ENCODE assay signal across 1 cellular context in the genomic region with DNA sequence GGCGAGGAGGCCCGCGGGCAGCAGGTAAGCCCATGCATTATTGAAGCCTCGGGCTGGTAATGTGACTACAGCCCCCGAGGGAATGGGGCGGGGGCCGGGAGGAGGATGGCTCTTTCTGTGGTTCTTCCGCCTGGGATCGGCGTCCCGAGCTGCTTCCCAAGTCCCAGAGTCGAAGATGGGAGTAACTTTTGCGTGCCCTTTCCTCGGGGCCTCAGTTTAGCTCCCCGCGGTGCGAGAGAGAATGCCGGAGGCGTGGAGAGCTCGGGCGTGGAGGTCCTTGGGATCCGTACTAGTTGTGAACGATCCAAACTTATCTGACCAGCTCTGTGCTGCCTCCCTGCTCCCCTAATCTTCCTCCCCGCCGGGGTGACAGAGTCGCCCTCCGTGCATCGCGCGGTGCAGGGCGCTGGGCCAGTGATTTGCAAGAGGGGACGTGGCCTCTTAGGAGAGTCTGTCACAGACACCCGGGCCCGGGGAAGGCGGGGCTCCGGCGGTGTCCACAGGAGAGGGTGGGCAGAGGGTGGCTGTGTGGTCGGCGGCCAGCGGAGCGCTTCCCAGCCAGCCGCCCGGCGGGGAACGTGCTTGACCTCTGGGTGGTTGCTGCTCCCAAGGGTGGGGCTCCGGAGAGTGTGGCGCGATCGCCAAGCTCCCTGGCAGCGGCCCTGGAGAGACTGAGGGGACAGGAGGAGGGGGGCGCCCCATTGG.
TF ChIP-seq lines count a peak whose summit lies in the region.

No MANE protein-coding gene starts in this region.

TF ChIP-seq in HepG2, 621 proteins besides CTCF, POLR2A, EP300 and RAD21 (continued from another document and continues in another):
- TF ChIP-seq, protein P1, sequence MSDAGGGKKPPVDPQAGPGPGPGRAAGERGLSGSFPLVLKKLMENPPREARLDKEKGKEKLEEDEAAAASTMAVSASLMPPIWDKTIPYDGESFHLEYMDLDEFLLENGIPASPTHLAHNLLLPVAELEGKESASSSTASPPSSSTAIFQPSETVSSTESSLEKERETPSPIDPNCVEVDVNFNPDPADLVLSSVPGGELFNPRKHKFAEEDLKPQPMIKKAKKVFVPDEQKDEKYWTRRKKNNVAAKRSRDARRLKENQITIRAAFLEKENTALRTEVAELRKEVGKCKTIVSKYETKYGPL (CRISPR knock-in tag; IDR thresholded peaks at IDR 0.05): no peak
- TF ChIP-seq ZNF33B (CRISPR knock-in tag; IDR thresholded peaks at IDR 0.05): no peak
- TF ChIP-seq ATRX (CRISPR knock-in tag; IDR thresholded peaks at IDR 0.05; ENCODE audit: borderline replicate concordance): no peak
- TF ChIP-seq, protein P2, sequence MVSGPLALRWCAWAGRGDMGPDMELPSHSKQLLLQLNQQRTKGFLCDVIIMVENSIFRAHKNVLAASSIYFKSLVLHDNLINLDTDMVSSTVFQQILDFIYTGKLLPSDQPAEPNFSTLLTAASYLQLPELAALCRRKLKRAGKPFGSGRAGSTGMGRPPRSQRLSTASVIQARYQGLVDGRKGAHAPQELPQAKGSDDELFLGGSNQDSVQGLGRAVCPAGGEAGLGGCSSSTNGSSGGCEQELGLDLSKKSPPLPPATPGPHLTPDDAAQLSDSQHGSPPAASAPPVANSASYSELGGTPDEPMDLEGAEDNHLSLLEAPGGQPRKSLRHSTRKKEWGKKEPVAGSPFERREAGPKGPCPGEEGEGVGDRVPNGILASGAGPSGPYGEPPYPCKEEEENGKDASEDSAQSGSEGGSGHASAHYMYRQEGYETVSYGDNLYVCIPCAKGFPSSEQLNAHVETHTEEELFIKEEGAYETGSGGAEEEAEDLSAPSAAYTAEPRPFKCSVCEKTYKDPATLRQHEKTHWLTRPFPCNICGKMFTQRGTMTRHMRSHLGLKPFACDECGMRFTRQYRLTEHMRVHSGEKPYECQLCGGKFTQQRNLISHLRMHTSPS (CRISPR knock-in tag; IDR thresholded peaks at IDR 0.05; ENCODE audit: low read depth): peak; percentile 74
- no peak for TF ChIP-seq SKI (IDR thresholded peaks at IDR 0.05; ENCODE audit: partially characterized antibody)
- peak; percentile 38; the same call in 1 of the 2 replicates for TF ChIP-seq HINFP (CRISPR knock-in tag; IDR thresholded peaks at IDR 0.05; ENCODE audit: low read depth)
- TF ChIP-seq, protein P3, sequence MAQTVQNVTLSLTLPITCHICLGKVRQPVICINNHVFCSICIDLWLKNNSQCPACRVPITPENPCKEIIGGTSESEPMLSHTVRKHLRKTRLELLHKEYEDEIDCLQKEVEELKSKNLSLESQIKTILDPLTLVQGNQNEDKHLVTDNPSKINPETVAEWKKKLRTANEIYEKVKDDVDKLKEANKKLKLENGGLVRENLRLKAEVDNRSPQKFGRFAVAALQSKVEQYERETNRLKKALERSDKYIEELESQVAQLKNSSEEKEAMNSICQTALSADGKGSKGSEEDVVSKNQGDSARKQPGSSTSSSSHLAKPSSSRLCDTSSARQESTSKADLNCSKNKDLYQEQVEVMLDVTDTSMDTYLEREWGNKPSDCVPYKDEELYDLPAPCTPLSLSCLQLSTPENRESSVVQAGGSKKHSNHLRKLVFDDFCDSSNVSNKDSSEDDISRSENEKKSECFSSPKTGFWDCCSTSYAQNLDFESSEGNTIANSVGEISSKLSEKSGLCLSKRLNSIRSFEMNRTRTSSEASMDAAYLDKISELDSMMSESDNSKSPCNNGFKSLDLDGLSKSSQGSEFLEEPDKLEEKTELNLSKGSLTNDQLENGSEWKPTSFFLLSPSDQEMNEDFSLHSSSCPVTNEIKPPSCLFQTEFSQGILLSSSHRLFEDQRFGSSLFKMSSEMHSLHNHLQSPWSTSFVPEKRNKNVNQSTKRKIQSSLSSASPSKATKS (CRISPR knock-in tag; IDR thresholded peaks at IDR 0.05): 0 out of 2 replicates have a peak, but pooled peaks have one; percentile 75
- TF ChIP-seq, protein P4, sequence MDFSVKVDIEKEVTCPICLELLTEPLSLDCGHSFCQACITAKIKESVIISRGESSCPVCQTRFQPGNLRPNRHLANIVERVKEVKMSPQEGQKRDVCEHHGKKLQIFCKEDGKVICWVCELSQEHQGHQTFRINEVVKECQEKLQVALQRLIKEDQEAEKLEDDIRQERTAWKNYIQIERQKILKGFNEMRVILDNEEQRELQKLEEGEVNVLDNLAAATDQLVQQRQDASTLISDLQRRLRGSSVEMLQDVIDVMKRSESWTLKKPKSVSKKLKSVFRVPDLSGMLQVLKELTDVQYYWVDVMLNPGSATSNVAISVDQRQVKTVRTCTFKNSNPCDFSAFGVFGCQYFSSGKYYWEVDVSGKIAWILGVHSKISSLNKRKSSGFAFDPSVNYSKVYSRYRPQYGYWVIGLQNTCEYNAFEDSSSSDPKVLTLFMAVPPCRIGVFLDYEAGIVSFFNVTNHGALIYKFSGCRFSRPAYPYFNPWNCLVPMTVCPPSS (IDR thresholded peaks at IDR 0.05): no peak
- no peak for TF ChIP-seq SRF (IDR thresholded peaks at IDR 0.05; ENCODE audit: low read depth, low read length)
- no peak for TF ChIP-seq GPBP1L1 (CRISPR knock-in tag; IDR thresholded peaks at IDR 0.05)
- TF ChIP-seq ZNF777 (CRISPR knock-in tag; IDR thresholded peaks at IDR 0.05): no peak
- no peak; the same call in 1 of the 2 replicates for TF ChIP-seq ZNF510 (CRISPR knock-in tag; IDR thresholded peaks at IDR 0.05; ENCODE audit: low read depth)
- TF ChIP-seq TGIF2 (CRISPR knock-in tag; IDR thresholded peaks at IDR 0.05): 0 out of 2 replicates have a peak, but pooled peaks have one; percentile 23
- TF ChIP-seq ZGPAT (CRISPR knock-in tag; IDR thresholded peaks at IDR 0.05): peak; percentile 64; the same call in 1 of the 2 replicates
- TF ChIP-seq ZNF619 (CRISPR knock-in tag; IDR thresholded peaks at IDR 0.05): peak; percentile 83; the same call in 1 of the 2 replicates
- no peak for TF ChIP-seq SETDB1 (CRISPR knock-in tag; IDR thresholded peaks at IDR 0.05; ENCODE audit: borderline replicate concordance)
- TF ChIP-seq DDIT3 (CRISPR knock-in tag; IDR thresholded peaks at IDR 0.05): no peak
- no peak for TF ChIP-seq RBM22 (optimal IDR thresholded peaks at IDR 0.05; ENCODE audit: low read length)
- TF ChIP-seq CHCHD3 (CRISPR knock-in tag; IDR thresholded peaks at IDR 0.05): no peak
- TF ChIP-seq PBX2 (CRISPR knock-in tag; IDR thresholded peaks at IDR 0.05): no peak
- no peak for TF ChIP-seq FOSL1 (CRISPR knock-in tag; IDR thresholded peaks at IDR 0.05; ENCODE audit: borderline replicate concordance)
- TF ChIP-seq, protein P5, sequence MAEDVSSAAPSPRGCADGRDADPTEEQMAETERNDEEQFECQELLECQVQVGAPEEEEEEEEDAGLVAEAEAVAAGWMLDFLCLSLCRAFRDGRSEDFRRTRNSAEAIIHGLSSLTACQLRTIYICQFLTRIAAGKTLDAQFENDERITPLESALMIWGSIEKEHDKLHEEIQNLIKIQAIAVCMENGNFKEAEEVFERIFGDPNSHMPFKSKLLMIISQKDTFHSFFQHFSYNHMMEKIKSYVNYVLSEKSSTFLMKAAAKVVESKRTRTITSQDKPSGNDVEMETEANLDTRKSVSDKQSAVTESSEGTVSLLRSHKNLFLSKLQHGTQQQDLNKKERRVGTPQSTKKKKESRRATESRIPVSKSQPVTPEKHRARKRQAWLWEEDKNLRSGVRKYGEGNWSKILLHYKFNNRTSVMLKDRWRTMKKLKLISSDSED (CRISPR knock-in tag; IDR thresholded peaks at IDR 0.05): 0 out of 2 replicates have a peak, but pooled peaks have one; percentile 11
- TF ChIP-seq MEIS1 (CRISPR knock-in tag; IDR thresholded peaks at IDR 0.05; ENCODE audit: borderline replicate concordance): peak; percentile 78; the same call in 1 of the 2 replicates
- no peak for TF ChIP-seq TCF7 (IDR thresholded peaks at IDR 0.05; ENCODE audit: low read depth)
- TF ChIP-seq ASH2L (IDR thresholded peaks at IDR 0.05; ENCODE audit: insufficient read length, low read depth, low read length): peak; percentile 4
- no peak for TF ChIP-seq U2AF2 (IDR thresholded peaks at IDR 0.05; ENCODE audit: low read depth, low read length)
- TF ChIP-seq CREM (IDR thresholded peaks at IDR 0.05): no peak
- TF ChIP-seq CREM (CRISPR knock-in tag; IDR thresholded peaks at IDR 0.05): no peak
- TF ChIP-seq KDM1A (CRISPR knock-in tag; IDR thresholded peaks at IDR 0.05): no peak
- TF ChIP-seq ZSCAN31 (CRISPR knock-in tag; IDR thresholded peaks at IDR 0.05; ENCODE audit: low read depth): peak; percentile 48; the same call in 1 of the 2 replicates
- peak; percentile 70; the same call in 1 of the 2 replicates for TF ChIP-seq ZNF451 (CRISPR knock-in tag; IDR thresholded peaks at IDR 0.05)
- TF ChIP-seq EEA1 (CRISPR knock-in tag; IDR thresholded peaks at IDR 0.05; ENCODE audit: borderline replicate concordance): no peak
- TF ChIP-seq SNAI1 (CRISPR knock-in tag; IDR thresholded peaks at IDR 0.05; ENCODE audit: borderline replicate concordance): peak; percentile 88; the same call in 1 of the 2 replicates
- TF ChIP-seq ZNF121 (CRISPR knock-in tag; IDR thresholded peaks at IDR 0.05): peak; percentile 71
- peak; percentile 76 for TF ChIP-seq GATAD2A (CRISPR knock-in tag; IDR thresholded peaks at IDR 0.05)
- peak; percentile 46; the same call in 1 of the 2 replicates for TF ChIP-seq ARNT2 (CRISPR knock-in tag; IDR thresholded peaks at IDR 0.05; ENCODE audit: low read depth)
- no peak for TF ChIP-seq ZNF562 (CRISPR knock-in tag; IDR thresholded peaks at IDR 0.05; ENCODE audit: borderline replicate concordance)
- TF ChIP-seq RFX3 (CRISPR knock-in tag; IDR thresholded peaks at IDR 0.05): no peak
- peak; percentile 54; the same call in 1 of the 2 replicates for TF ChIP-seq MED13 (CRISPR knock-in tag; IDR thresholded peaks at IDR 0.05)
- TF ChIP-seq CEBPB (IDR thresholded peaks at IDR 0.05; ENCODE audit: borderline replicate concordance, low read depth, low read length): no peak
- TF ChIP-seq KLF13 (CRISPR knock-in tag; IDR thresholded peaks at IDR 0.05): no peak
- peak; percentile 65 for TF ChIP-seq MYC (CRISPR knock-in tag; IDR thresholded peaks at IDR 0.05; ENCODE audit: borderline replicate concordance)
- TF ChIP-seq KMT2A (CRISPR knock-in tag; IDR thresholded peaks at IDR 0.05): no peak; the same call in 1 of the 2 replicates
- TF ChIP-seq ZNF580 (CRISPR knock-in tag; IDR thresholded peaks at IDR 0.05; ENCODE audit: borderline replicate concordance, low read depth): peak; percentile 56
- TF ChIP-seq ETV6 (CRISPR knock-in tag; conservative IDR thresholded peaks at IDR 0.05): 0 out of 2 replicates have a peak, but pooled peaks have one; percentile 61
- 0 out of 2 replicates have a peak, but pooled peaks have one; percentile 2 for TF ChIP-seq YEATS2 (CRISPR knock-in tag; IDR thresholded peaks at IDR 0.05; ENCODE audit: borderline replicate concordance)
- no peak; the same call in 1 of the 2 replicates for TF ChIP-seq HMG20A (CRISPR knock-in tag; IDR thresholded peaks at IDR 0.05; ENCODE audit: borderline replicate concordance)
